In the genomic region with DNA sequence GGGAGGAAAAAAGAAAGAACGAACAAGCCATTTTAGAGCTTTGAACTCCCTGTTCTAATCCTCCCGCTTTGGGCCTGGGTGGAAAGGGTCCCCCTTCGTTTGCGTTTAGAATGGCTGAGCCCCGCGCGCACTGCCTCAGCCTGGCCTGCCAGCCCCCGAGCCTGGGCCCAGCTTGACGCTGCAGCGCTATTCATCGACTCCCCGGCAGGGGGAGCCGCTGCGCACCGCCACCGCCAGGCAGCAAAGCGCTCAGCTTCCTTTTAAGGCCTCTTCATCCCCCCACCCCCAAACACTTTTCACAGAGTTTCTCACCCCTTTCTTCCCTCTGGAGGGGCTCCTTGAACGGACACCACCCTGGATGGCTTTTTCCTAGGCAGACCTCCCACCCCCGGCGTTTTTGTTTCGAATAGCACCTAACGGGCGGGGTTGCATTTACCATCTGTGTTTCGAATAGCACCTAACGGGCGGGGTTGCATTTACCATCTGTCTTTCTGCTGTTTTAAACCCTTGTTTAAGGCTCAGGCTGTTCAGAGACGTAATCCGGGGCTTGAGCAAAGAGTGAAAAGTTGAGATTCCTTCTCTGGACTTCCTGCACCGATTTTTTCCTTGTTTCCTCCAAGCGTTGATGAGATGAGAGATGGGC, we compare ENCODE assay signal across 10 cellular contexts. TPM values are rescaled to one million over a fixed set of nuclear protein-coding genes. Genes with fewer than 3 reads are reported as not detected.
DNase-seq lines count a peak whose midpoint lies in the region; ATAC-seq and TF ChIP-seq lines count a peak whose summit lies in the region.
"Had no signal": no experiment of that assay in that cellular context is flagged by ENCODE, and none has a peak within 500 bp of the region (broad histone marks: within the 10 kb centered on the region; RNA-seq: fewer than 3 reads in every experiment).

No MANE protein-coding gene starts in this region.

- no TSS peak for BruUV-seq in OCI-LY7 (replicated peaks; lab: Mats Ljungman, UMichigan)

- no peaks in the 10 kb centered on the region for H3K4me1 ChIP-seq in OCI-LY7 (ENCODE audit: insufficient read depth, low read length, poor library complexity, severe bottlenecking)

- no peaks in the 10 kb centered on the region for H3K36me3 Mint-ChIP-seq in dendritic cell treated with granulocyte-macrophage colony-stimulating factor and Interleukin-4, amounts not matched to agents 40 ng/mL and 50 ng/mL, for 4 days (ENCODE audit: low read depth)
- no peaks in the 10 kb centered on the region for H3K36me3 Mint-ChIP-seq in nephron (ENCODE audit: low read depth)

- no peaks in the 10 kb centered on the region for H3K9me3 Mint-ChIP-seq in dendritic cell treated with granulocyte-macrophage colony-stimulating factor and Interleukin-4, amounts not matched to agents 40 ng/mL and 50 ng/mL, for 4 days
- peaks cover 18% of the 10 kb centered on the region for H3K9me3 Mint-ChIP-seq in nephron

- no peaks in the 10 kb centered on the region for H3K27me3 Mint-ChIP-seq in dendritic cell treated with granulocyte-macrophage colony-stimulating factor and Interleukin-4, amounts not matched to agents 40 ng/mL and 50 ng/mL, for 4 days
- peaks cover 19% of the 10 kb centered on the region for H3K27me3 Mint-ChIP-seq in nephron (ENCODE audit: low read depth)

- no peaks in the 10 kb centered on the region for H3K9me3 ChIP-seq in OCI-LY7 (ENCODE audit: low read length)

- DNase-seq in Daoy (ENCODE audit: low read depth) (peak; percentile 86), OCI-LY7 (ENCODE audit: low spot score) (no peak), NCI-H69 (lab: John Stamatoyannopoulos, UW) (no peak), NCI-H187 treated with DMSO at 0.1 percent for 48 hours (lab: John Stamatoyannopoulos, UW) (no peak)
- DNase-seq: IMR-90 had no signal

- H3K4me3 ChIP-seq in OCI-LY7 (ENCODE audit: low read depth, low read length, poor library complexity, severe bottlenecking), result no peak overlapping the region

- peak overlapping the region; percentile 50 for H3K4me3 Mint-ChIP-seq in dendritic cell treated with granulocyte-macrophage colony-stimulating factor and Interleukin-4, amounts not matched to agents 40 ng/mL and 50 ng/mL, for 4 days
- H3K4me3 Mint-ChIP-seq in nephron, result no peak overlapping the region

- no peaks in the 10 kb centered on the region for H3K36me3 ChIP-seq in OCI-LY7 (ENCODE audit: insufficient read depth, low read length)

- no peaks in the 10 kb centered on the region for H4K20me1 ChIP-seq in OCI-LY7 (ENCODE audit: insufficient read depth, low read length)

- CTCF ChIA-PET in OCI-LY7 (lab: Charles Lee; ENCODE audit: unreplicated experiment), result no interaction called here

- H2AFZ ChIP-seq in OCI-LY7 (ENCODE audit: low read length), result no peak overlapping the region

- ATAC-seq in GM21576 (IDR thresholded peaks at IDR 0.05; ENCODE audit: unreplicated experiment) (no peak), HG03108 (IDR thresholded peaks at IDR 0.05; ENCODE audit: unreplicated experiment) (no peak)

- no peaks in the 10 kb centered on the region for H3K4me1 Mint-ChIP-seq in dendritic cell treated with granulocyte-macrophage colony-stimulating factor and Interleukin-4, amounts not matched to agents 40 ng/mL and 50 ng/mL, for 4 days (ENCODE audit: low read depth)
- no peaks in the 10 kb centered on the region for H3K4me1 Mint-ChIP-seq in nephron

- no peak overlapping the region for H3K27ac Mint-ChIP-seq in dendritic cell treated with granulocyte-macrophage colony-stimulating factor and Interleukin-4, amounts not matched to agents 40 ng/mL and 50 ng/mL, for 4 days
- no peak overlapping the region for H3K27ac Mint-ChIP-seq in nephron

- H3K9me2 ChIP-seq in OCI-LY7 (ENCODE audit: insufficient read depth, low read length), result no peaks in the 10 kb centered on the region

- TF ChIP-seq CTCF in OCI-LY7 (conservative IDR thresholded peaks at IDR 0.05; ENCODE audit: low read length) (peak; percentile 64), nephron (IDR thresholded peaks at IDR 0.05; ENCODE audit: unreplicated experiment in 3 of 3) (peak; percentile 50 to 70 (median 57))

- H3K79me2 ChIP-seq in OCI-LY7 (ENCODE audit: insufficient read depth, low read depth, low read length), result no peaks in the 10 kb centered on the region

- POLR2A ChIA-PET in OCI-LY7 (lab: Charles Lee), result no interaction called here

- no peak overlapping the region for H3K4me2 ChIP-seq in OCI-LY7 (ENCODE audit: low read length)

- H3K27ac ChIP-seq in OCI-LY7 (ENCODE audit: low read depth, low read length, poor library complexity, severe bottlenecking), result no peak overlapping the region

- intact Hi-C loops in OCI-LY7 (cut with micrococcal nuclease; ENCODE audit: unreplicated experiment), result no loop called here
- intact Hi-C loops in dendritic cell treated with granulocyte-macrophage colony-stimulating factor and Interleukin-4, amounts not matched to agents 40 ng/mL and 50 ng/mL, for 4 days (cut with micrococcal nuclease), result loop anchor here (2.0 kb wide), 1 partner anchor 54 kb away; no protein-coding TSS in a partner anchor

RNA-seq across cellular contexts. Expression of a gene that starts 56.4 kb away (rescaled TPM):
- 0.68 and 1.8 TPM in 2 replicates for total RNA-seq in Daoy (2014; rRNA removed; shearing (Covaris generic))
- not detected in 2 replicates for total RNA-seq in OCI-LY7 (2014; rRNA removed; shearing (Covaris generic))
- total RNA-seq in OCI-LY7 (2022), result not detected in 2 replicates
- total RNA-seq: frontal cortex, IMR-90 had no signal
